In the genomic region with DNA sequence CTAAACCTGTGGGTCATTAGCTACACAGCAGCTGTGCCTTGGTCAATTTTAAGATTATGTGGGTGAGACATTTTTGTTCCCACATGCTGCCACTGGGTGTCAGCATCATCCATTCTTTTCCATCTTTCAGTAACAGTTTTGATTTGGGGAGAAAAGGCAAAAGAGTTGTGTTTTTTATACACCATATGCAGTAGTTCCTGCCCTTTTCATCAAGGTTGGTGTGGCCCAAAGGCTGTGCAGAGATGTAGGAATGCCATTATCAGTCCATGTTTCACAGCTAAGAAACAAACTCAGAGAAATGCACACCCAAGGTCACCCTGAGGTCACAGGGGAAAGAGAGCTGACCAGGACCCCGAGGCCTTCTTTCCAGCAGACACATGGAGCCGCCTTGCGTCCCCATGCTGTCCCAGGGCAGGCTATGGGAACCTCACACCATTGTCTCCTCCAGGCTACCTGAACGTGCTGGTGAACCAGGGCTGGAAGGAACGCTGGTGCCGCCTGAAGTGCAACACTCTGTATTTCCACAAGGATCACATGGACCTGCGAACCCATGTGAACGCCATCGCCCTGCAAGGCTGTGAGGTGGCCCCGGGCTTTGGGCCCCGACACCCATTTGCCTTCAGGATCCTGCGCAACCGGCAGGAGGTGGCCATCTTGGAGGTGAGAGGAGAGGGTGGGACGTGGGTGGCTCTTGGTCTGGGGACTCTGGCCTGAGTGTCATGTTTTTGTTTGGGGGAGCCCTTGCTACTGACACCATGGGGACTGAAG, we compare ENCODE assay signal across 8 cellular contexts. TPM values are rescaled to one million over a fixed set of nuclear protein-coding genes. Genes with fewer than 3 reads are reported as not detected.
DNase-seq lines count a peak whose midpoint lies in the region; ATAC-seq, FAIRE-seq and TF ChIP-seq lines count a peak whose summit lies in the region.

No MANE protein-coding gene starts in this region.

- no peak for DNase-seq in CD14-positive monocyte (ENCODE audit: low spot score)
- DNase-seq in RCC 7860 (ENCODE audit: low spot score): peak; percentile 32
- DNase-seq in brain microvascular endothelial cell: peak; percentile 28
- no peak for DNase-seq in left lung
- DNase-seq in type B pancreatic cell (ENCODE audit: extremely low spot score, unreplicated experiment): no peak

- intact Hi-C loops in CD14-positive monocyte (cut with micrococcal nuclease): loop anchor here in 1 of 2 donors (5.0 kb wide), 1 partner anchor 55 kb away; no protein-coding TSS in a partner anchor
- intact Hi-C loops in left lung (cut with DNase I): loop anchor here in 1 of 2 donors (5.0 kb wide), 1 partner anchor 55 kb away; no protein-coding TSS in a partner anchor

- no peaks in the 10 kb centered on the region for H3K36me3 Mint-ChIP-seq in CD14-positive monocyte
- H3K36me3 Mint-ChIP-seq in type B pancreatic cell: no peaks in the 10 kb centered on the region

- TF ChIP-seq CTCF in CD14-positive monocyte (IDR thresholded peaks at IDR 0.05): peak; percentile 79
- TF ChIP-seq CTCF in brain microvascular endothelial cell (IDR thresholded peaks at IDR 0.05; ENCODE audit: low read depth, low read length, missing control alignments): peak; percentile 73
- peak; percentile 46 to 73 for TF ChIP-seq CTCF in left lung (IDR thresholded peaks at IDR 0.05)
- peak; percentile 84 for TF ChIP-seq CTCF in type B pancreatic cell (conservative IDR thresholded peaks at IDR 0.05)

- H3K4me3 ChIP-seq in brain microvascular endothelial cell (ENCODE audit: low read depth, low read length) (no peak overlapping the region), left lung (no peak overlapping the region)

- in situ Hi-C loops in brain microvascular endothelial cell (cut with HindIII; ENCODE audit: low pct_ligation_motif_present, low sequenced_read_pairs): no loop called here

- H3K27ac Mint-ChIP-seq in CD14-positive monocyte (no peak overlapping the region), type B pancreatic cell (peak overlapping the region; percentile 27)

- H3K4me1 ChIP-seq in left lung: peaks cover 6 to 13% of the 10 kb centered on the region in 2 donors

- ATAC-seq in GM18498 (IDR thresholded peaks at IDR 0.05; ENCODE audit: unreplicated experiment): peak; percentile 73
- ATAC-seq in HG03575 (IDR thresholded peaks at IDR 0.05; ENCODE audit: extremely low read depth, insufficient number of reproducible peaks, low FRiP score, unreplicated experiment): peak; percentile 52
- peak; percentile 64 for ATAC-seq in left lung
- ATAC-seq in HG03196 (IDR thresholded peaks at IDR 0.05; ENCODE audit: unreplicated experiment): no peak

- H3K27ac ChIP-seq in brain microvascular endothelial cell (no peak overlapping the region), left lung (no peak overlapping the region)

- no peaks in the 10 kb centered on the region for H3K9me3 ChIP-seq in left lung

- no peaks in the 10 kb centered on the region for H3K4me1 Mint-ChIP-seq in CD14-positive monocyte
- H3K4me1 Mint-ChIP-seq in type B pancreatic cell (ENCODE audit: unreplicated experiment): peaks cover 23% of the 10 kb centered on the region

- peak; percentile 77 for FAIRE-seq in RCC 7860 (lab: Jason Lieb, UNC)

- H3K9me3 Mint-ChIP-seq in CD14-positive monocyte (no peaks in the 10 kb centered on the region), type B pancreatic cell (no peaks in the 10 kb centered on the region)

- H3K27me3 ChIP-seq in brain microvascular endothelial cell (replicated peaks): no peaks in the 10 kb centered on the region
- H3K27me3 ChIP-seq in left lung: no peaks in the 10 kb centered on the region

- H3K36me3 ChIP-seq in brain microvascular endothelial cell (replicated peaks) (no peaks in the 10 kb centered on the region), left lung (no peaks in the 10 kb centered on the region)

- peaks cover 0 to 6% (median 2%) of the 10 kb centered on the region in 3 donors for H3K27me3 Mint-ChIP-seq in CD14-positive monocyte (ENCODE audit: low read depth in 3 of 3)
- no peaks in the 10 kb centered on the region for H3K27me3 Mint-ChIP-seq in type B pancreatic cell

- no peak overlapping the region for H3K4me3 Mint-ChIP-seq in CD14-positive monocyte
- H3K4me3 Mint-ChIP-seq in type B pancreatic cell: no peak overlapping the region

RNA-seq across cellular contexts. Expression of a gene that starts 27.8 kb away (rescaled TPM):
- 1 to 10 TPM; 2.0 to 2.7 TPM for polyA plus RNA-seq in CD14-positive monocyte
- 10 to 100 TPM; 12.3 to 15.9 TPM for total RNA-seq in left lung
- total RNA-seq in type B pancreatic cell (ENCODE audit: low replicate concordance): 19.1 and 22.6 TPM in 2 replicates

RNA-seq across cellular contexts. Expression of a gene that starts 40.4 kb away (rescaled TPM):
- 10 to 100 TPM in 1 of 2 donors, 1 to 10 TPM in 1; 9.8 to 13.5 TPM for polyA plus RNA-seq in CD14-positive monocyte
- 10 to 100 TPM in 1 of 2 donors, 1 to 10 TPM in 1; 9.0 to 10.5 TPM for total RNA-seq in left lung
- total RNA-seq in type B pancreatic cell (ENCODE audit: low replicate concordance): 8.2 and 18.5 TPM in 2 replicates

RNA-seq across cellular contexts. Expression of a gene that starts 45.8 kb away (rescaled TPM):
- not detected for polyA plus RNA-seq in CD14-positive monocyte
- total RNA-seq in left lung: 10 to 100 TPM; 14.2 to 17.0 TPM
- total RNA-seq in type B pancreatic cell (ENCODE audit: low replicate concordance): 6.4 and 12.1 TPM in 2 replicates

Comparison
In these comparisons a context has a peak if more than half of its experiments do, and no peak if none do; other contexts are left out.
1. DNase-seq: peak in RCC 7860 (single experiment) and brain microvascular endothelial cell (single experiment); none in CD14-positive monocyte (single experiment), left lung (0 of 2) and type B pancreatic cell (single experiment).
2. Peak in every context shown above with its lines, with median percentiles within 50 percentile points of each other: CTCF ChIP-seq.